In genomic region chr11:10752061-10752460, GRCh38 we compare ENCODE assay signal across 8 cellular contexts. TPM values are rescaled to one million over a fixed set of nuclear protein-coding genes. Genes with fewer than 3 reads are reported as not detected.
DNase-seq lines count a peak whose midpoint lies in the region; ATAC-seq and TF ChIP-seq lines count a peak whose summit lies in the region.

No MANE protein-coding gene starts in this region.

- H3K27ac ChIP-seq in HUES64 (ENCODE audit: low read depth, low read length) (no peak overlapping the region), muscle layer of colon (ENCODE audit: low read depth, low read length) (no peak overlapping the region)

- H3K36me3 Mint-ChIP-seq in central memory CD8-positive, alpha-beta T cell (ENCODE audit: insufficient read depth), result peaks cover 23% of the 10 kb centered on the region

- peaks cover 45% of the 10 kb centered on the region for H3K36me3 ChIP-seq in HUES64 (ENCODE audit: insufficient read depth, low read length)
- peaks cover 25% of the 10 kb centered on the region for H3K36me3 ChIP-seq in muscle layer of colon (ENCODE audit: insufficient read depth, low read length)

- 76% methylated on average over 2 of the region's 2 CpGs for WGBS in HUES64

- peaks cover 7% of the 10 kb centered on the region; the same call in 1 of the 2 replicates for H3K4me1 ChIP-seq in HUES64 (ENCODE audit: insufficient read depth, low read length)
- H3K4me1 ChIP-seq in muscle layer of colon (ENCODE audit: insufficient read depth, low read length), result peaks cover 7% of the 10 kb centered on the region

- in situ Hi-C loops in KBM-7 (cut with MboI; ENCODE audit: low pct_unique_long_range_greater_than_20kb, low sequenced_read_pairs), result no loop called here

- no peak for TF ChIP-seq CTCF in AG04449 (IDR thresholded peaks at IDR 0.05; ENCODE audit: insufficient read depth, low read length, missing control alignments)

- ATAC-seq in central memory CD8-positive, alpha-beta T cell (replicated peaks; ENCODE audit: extremely low read depth, poor library complexity, severe bottlenecking), result no peak
- ATAC-seq in HG02571 (IDR thresholded peaks at IDR 0.05; ENCODE audit: unreplicated experiment) (no peak), GM21723 (IDR thresholded peaks at IDR 0.05; ENCODE audit: unreplicated experiment) (no peak)

- peak overlapping the region; percentile 95 for H3K4me3 Mint-ChIP-seq in central memory CD8-positive, alpha-beta T cell

- DNase-seq in AG04449 (ENCODE audit: low read depth, low spot score) (no peak), KBM-7 (no peak), NCI-H1417 treated with DMSO at 0.1 percent for 48 hours (lab: John Stamatoyannopoulos, UW) (no peak)
- DNase-seq in central memory CD8-positive, alpha-beta T cell (ENCODE audit: low spot score in 2 of 2), result no peak

- H3K9me3 ChIP-seq in HUES64 (ENCODE audit: insufficient read depth, low read depth, low read length) (no peaks in the 10 kb centered on the region), muscle layer of colon (ENCODE audit: low read length) (no peaks in the 10 kb centered on the region)

- H3K27me3 ChIP-seq in HUES64 (ENCODE audit: insufficient read depth, low read length) (no peaks in the 10 kb centered on the region), muscle layer of colon (ENCODE audit: control insufficient read depth in 1 of 2, insufficient read depth in 2 of 2, low read length in 2 of 2) (no peaks in the 10 kb centered on the region)

- H3K4me3 ChIP-seq in AG04449 (ENCODE audit: low read depth, low read length) (peak overlapping the region; percentile 68), HUES64 (ENCODE audit: low read length) (peak overlapping the region; percentile 88), muscle layer of colon (ENCODE audit: low read depth in 1 of 2, low read length in 2 of 2) (peak overlapping the region; percentile 86 to 99)

- no peaks in the 10 kb centered on the region for H3K9me3 Mint-ChIP-seq in central memory CD8-positive, alpha-beta T cell

- H3K4me1 Mint-ChIP-seq in central memory CD8-positive, alpha-beta T cell, result peaks cover 20% of the 10 kb centered on the region

- CTCF ChIA-PET in AG04449 (lab: Yijun Ruan, JAX), result interaction anchor here (0.9 to 1.7 kb wide), 2 partner anchors 12 to 211 kb away, joined by 3 to 4 read pairs; partner anchors contain the start of gene RNF141

- peak overlapping the region; percentile 89 for H3K27ac Mint-ChIP-seq in central memory CD8-positive, alpha-beta T cell (ENCODE audit: low read depth)

- POLR2A ChIA-PET in AG04449 (lab: Yijun Ruan, JAX), result no interaction called here

- H3K27me3 Mint-ChIP-seq in central memory CD8-positive, alpha-beta T cell, result no peaks in the 10 kb centered on the region

- H3K9ac ChIP-seq in HUES64 (ENCODE audit: low read depth, low read length) (peak overlapping the region; percentile 60; the same call in 1 of the 2 replicates), muscle layer of colon (ENCODE audit: low read length) (no peak overlapping the region)

RNA-seq across cellular contexts. Expression of gene CTR9, which starts 1.0 kb away (rescaled TPM):
- polyA plus RNA-seq in HUES64 (2013, experiment 1 of 2), result 35.5 TPM
- polyA plus RNA-seq in HUES64 (2013, experiment 2 of 2), result 33.5 TPM

RNA-seq across cellular contexts. Expression of gene EIF4G2, which starts 56.7 kb away (rescaled TPM):
- polyA plus RNA-seq in HUES64 (2013, experiment 1 of 2), result 772 TPM
- polyA plus RNA-seq in HUES64 (2013, experiment 2 of 2), result 725 TPM

RNA-seq across cellular contexts. Expression of gene IRAG1, which starts 58.5 kb away (rescaled TPM):
- polyA plus RNA-seq in HUES64 (2013, experiment 1 of 2), result 2.5 TPM
- 3.7 TPM for polyA plus RNA-seq in HUES64 (2013, experiment 2 of 2)
